Comparison of ENCODE assay signal across 14 cellular contexts in genomic region chr6:28776269-28777146, GRCh38.
DNase-seq lines count a peak whose midpoint lies in the region; ATAC-seq and TF ChIP-seq lines count a peak whose summit lies in the region.
"Had no signal": no experiment of that assay in that cellular context is flagged by ENCODE, and none has a peak within 500 bp of the region (broad histone marks: within the 10 kb centered on the region; RNA-seq: fewer than 3 reads in every experiment).

No MANE protein-coding gene starts in this region.

- TF ChIP-seq POLR2A in heart left ventricle (IDR thresholded peaks at IDR 0.05) (no peak), testis (IDR thresholded peaks at IDR 0.05) (no peak)

- TF ChIP-seq CTCF in cardiac muscle cell (IDR thresholded peaks at IDR 0.05; ENCODE audit: low read depth, low read length) (no peak), heart left ventricle (IDR thresholded peaks at IDR 0.05) (no peak), OCI-LY3 (IDR thresholded peaks at IDR 0.05; ENCODE audit: low read depth, low read length) (no peak), endodermal cell (conservative IDR thresholded peaks at IDR 0.05) (no peak), testis (IDR thresholded peaks at IDR 0.05) (no peak)

- H3K4me1 Mint-ChIP-seq in endodermal cell, result peaks cover 55% of the 10 kb centered on the region

- H3K36me3 Mint-ChIP-seq in endodermal cell (ENCODE audit: low read depth), result no peaks in the 10 kb centered on the region

- peak overlapping the region; percentile 84 for H3K4me2 ChIP-seq in OCI-LY3 (ENCODE audit: low read length)

- WGBS in heart left ventricle, 4 donors, result 1 to 4% (median 2%) methylated on average over 17 of the region's 17 CpGs
- WGBS in endodermal cell (ENCODE audit: insufficient coverage in 1 of 2, insufficient read length in 1 of 2), 2 experiments, result 1 to 3% methylated on average over 10 to 17 of the region's 17 CpGs
- 2 to 4% methylated on average over 17 of the region's 17 CpGs for WGBS in testis, 2 donors

- H3K4me1 ChIP-seq in cardiac muscle cell (ENCODE audit: low read depth) (peaks cover 9% of the 10 kb centered on the region), heart left ventricle (no peaks in the 10 kb centered on the region), OCI-LY3 (ENCODE audit: low read length) (0 out of 2 replicates have a peak, but pooled peaks cover 4% of the 10 kb centered on the region), endodermal cell (ENCODE audit: control insufficient read depth, insufficient read depth, low read length) (peaks cover 12% of the 10 kb centered on the region), testis (no peaks in the 10 kb centered on the region)
- H3K4me1 ChIP-seq: upper lobe of right lung had no signal

- peaks cover 92% of the 10 kb centered on the region for H3K27me3 Mint-ChIP-seq in endodermal cell (ENCODE audit: insufficient read depth)

- ATAC-seq in heart left ventricle, result no peak
- ATAC-seq: effector memory CD8-positive, alpha-beta T cell; left cardiac atrium; upper lobe of right lung had no signal

- no peaks in the 10 kb centered on the region for H3K79me2 ChIP-seq in OCI-LY3 (ENCODE audit: low read length)

- H4K20me1 ChIP-seq in OCI-LY3 (ENCODE audit: insufficient read depth, low read length), result no peaks in the 10 kb centered on the region

- H3K9me3 Mint-ChIP-seq in endodermal cell, result peaks cover 6% of the 10 kb centered on the region

- peak overlapping the region; percentile 74 for H3K4me3 Mint-ChIP-seq in endodermal cell
- H3K4me3 Mint-ChIP-seq: effector memory CD8-positive, alpha-beta T cell had no signal

- no peaks in the 10 kb centered on the region for H3K9me3 ChIP-seq in cardiac muscle cell (ENCODE audit: low read depth)
- no peaks in the 10 kb centered on the region for H3K9me3 ChIP-seq in heart left ventricle
- H3K9me3 ChIP-seq in OCI-LY3 (ENCODE audit: insufficient read depth, low read length), result no peaks in the 10 kb centered on the region
- H3K9me3 ChIP-seq in endodermal cell (ENCODE audit: control insufficient read depth, low read length), result no peaks in the 10 kb centered on the region
- no peaks in the 10 kb centered on the region for H3K9me3 ChIP-seq in testis
- H3K9me3 ChIP-seq: upper lobe of right lung had no signal

- H3K9ac ChIP-seq in OCI-LY3 (ENCODE audit: low read length) (peak overlapping the region; percentile 55), endodermal cell (ENCODE audit: extremely low read depth, low read length, poor library complexity, severe bottlenecking) (peak overlapping the region; percentile 60)

- H3K27ac Mint-ChIP-seq in endodermal cell, result peak overlapping the region; percentile 86
- H3K27ac Mint-ChIP-seq: effector memory CD8-positive, alpha-beta T cell had no signal

- DNase-seq in cardiac muscle cell (ENCODE audit: low read depth in 1 of 2, low spot score in 1 of 2), result no peak
- DNase-seq in heart left ventricle, result no peak
- DNase-seq in endodermal cell, result peak; percentile 78
- DNase-seq in stimulated activated CD4-positive, alpha-beta T cell treated with anti-CD3 and anti-CD28 coated beads, Interleukin-2, amount 100 ng/mL, for 24 hours, result no peak
- no peak for DNase-seq in EL
- no peak for DNase-seq in NCI-H82 (lab: John Stamatoyannopoulos, UW)
- no peak for DNase-seq in testis
- DNase-seq: DMS 273 treated with DMSO at 0.1 percent for 48 hours; effector memory CD8-positive, alpha-beta T cell; KG1; left cardiac atrium; NCI-H1694; upper lobe of right lung had no signal

- no peak overlapping the region for H3K27ac ChIP-seq in cardiac muscle cell
- no peak overlapping the region for H3K27ac ChIP-seq in heart left ventricle
- no peak overlapping the region for H3K27ac ChIP-seq in OCI-LY3 (ENCODE audit: low read length)
- H3K27ac ChIP-seq in endodermal cell (ENCODE audit: low read depth, low read length), result no peak overlapping the region
- no peak overlapping the region for H3K27ac ChIP-seq in testis
- H3K27ac ChIP-seq: upper lobe of right lung had no signal

- intact Hi-C loops in heart left ventricle (cut with DNase I), result no loop called here
- intact Hi-C loops in testis (cut with DNase I; ENCODE audit: low total_unique reads), result no loop called here

- H3K27me3 ChIP-seq in cardiac muscle cell (peaks cover 99% of the 10 kb centered on the region), heart left ventricle (peaks cover 57 to 100% (median 95%) of the 10 kb centered on the region in 9 donors), OCI-LY3 (ENCODE audit: low read depth, low read length) (no peaks in the 10 kb centered on the region), endodermal cell (ENCODE audit: control insufficient read depth, insufficient read depth, low read length, poor library complexity, severe bottlenecking) (peaks cover 94% of the 10 kb centered on the region), testis (peaks cover 3% of the 10 kb centered on the region)

- peak overlapping the region; percentile 94; the same call in 1 of the 2 replicates for H2AFZ ChIP-seq in OCI-LY3 (ENCODE audit: low read depth, low read length)

- peak overlapping the region; percentile 15 for H3K4me3 ChIP-seq in cardiac muscle cell
- no peak overlapping the region for H3K4me3 ChIP-seq in heart left ventricle
- H3K4me3 ChIP-seq in OCI-LY3 (ENCODE audit: low read length), result peak overlapping the region; percentile 80
- H3K4me3 ChIP-seq in endodermal cell (ENCODE audit: low read length), result peak overlapping the region; percentile 93
- no peak overlapping the region for H3K4me3 ChIP-seq in testis
- H3K4me3 ChIP-seq: upper lobe of right lung had no signal

- no peaks in the 10 kb centered on the region for H3K36me3 ChIP-seq in cardiac muscle cell
- H3K36me3 ChIP-seq in heart left ventricle, result no peaks in the 10 kb centered on the region
- H3K36me3 ChIP-seq in OCI-LY3 (replicated peaks; ENCODE audit: low read depth, low read length), result no peaks in the 10 kb centered on the region
- no peaks in the 10 kb centered on the region for H3K36me3 ChIP-seq in endodermal cell (ENCODE audit: control insufficient read depth, insufficient read depth, low read length)
- no peaks in the 10 kb centered on the region for H3K36me3 ChIP-seq in testis (ENCODE audit: low read depth, missing control alignments)
- H3K36me3 ChIP-seq: upper lobe of right lung had no signal

Comparison
In these comparisons a context has a peak if more than half of its experiments do, and no peak if none do; other contexts are left out.
1. H3K4me3 ChIP-seq: peak in cardiac muscle cell (single experiment), OCI-LY3 (single experiment) and endodermal cell (single experiment); none in heart left ventricle (0 of 12) and testis (0 of 2).